ENCODE assay signal across 10 cellular contexts in the genomic region with DNA sequence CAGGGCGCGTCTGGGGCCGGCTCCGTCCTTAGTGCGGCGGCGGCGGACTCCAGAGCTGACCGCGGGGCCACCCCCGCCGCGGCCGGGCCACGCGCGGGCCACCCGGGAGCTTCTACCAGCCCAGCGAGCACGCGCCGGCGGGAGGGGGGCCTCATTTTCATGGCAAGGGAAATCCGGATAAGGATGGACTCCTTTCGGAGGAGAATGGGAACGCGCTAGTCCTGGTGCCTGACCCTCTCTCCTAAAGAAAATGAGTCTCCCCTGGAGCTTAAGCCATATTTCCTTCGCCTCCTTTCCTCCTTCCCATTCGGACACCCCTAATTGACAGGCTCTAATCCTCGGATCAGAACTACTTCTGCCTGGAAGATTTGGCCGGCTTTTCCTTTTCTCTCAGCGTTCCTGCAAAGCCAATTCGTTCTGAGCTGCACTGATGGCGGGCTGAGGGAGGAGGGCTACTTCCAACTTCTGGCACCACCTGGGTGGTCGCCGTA.
A peak's percentile ranks its signal among the peaks of the same experiment; 100 is the strongest.
DNase-seq lines count a peak whose midpoint lies in the region; ATAC-seq and TF ChIP-seq lines count a peak whose summit lies in the region.
"Had no signal": no experiment of that assay in that cellular context is flagged by ENCODE, and none has a peak within 500 bp of the region (broad histone marks: within the 10 kb centered on the region; RNA-seq: fewer than 3 reads in every experiment).

No MANE protein-coding gene starts in this region.

- POLR2A ChIA-PET in RWPE1 (lab: Yijun Ruan, JAX; ENCODE audit: low non-redundant PET): no interaction called here

- H3K4me1 Mint-ChIP-seq in neural progenitor cell: peaks cover 29% of the 10 kb centered on the region

- H3K27me3 Mint-ChIP-seq in neural progenitor cell (ENCODE audit: insufficient read depth, low read depth): peaks cover 26% of the 10 kb centered on the region

- peaks cover 7% of the 10 kb centered on the region for H3K9me3 Mint-ChIP-seq in neural progenitor cell

- no peaks in the 10 kb centered on the region for H3K9me3 ChIP-seq in esophagus squamous epithelium
- H3K9me3 ChIP-seq in neural progenitor cell (ENCODE audit: low read depth): no peaks in the 10 kb centered on the region
- H3K9me3 ChIP-seq: adrenal gland had no signal

- H3K4me3 ChIP-seq in AG10803 (ENCODE audit: low read length): peak overlapping the region; percentile 77
- peak overlapping the region; percentile 46 to 73 (median 57) for H3K4me3 ChIP-seq in esophagus squamous epithelium
- H3K4me3 ChIP-seq in neural progenitor cell: peak overlapping the region; percentile 64

- peaks cover 3% of the 10 kb centered on the region for H4K20me1 ChIP-seq in neural progenitor cell (ENCODE audit: low read depth)

- no peak overlapping the region for H3K9ac ChIP-seq in neural progenitor cell

- no peaks in the 10 kb centered on the region for H3K36me3 ChIP-seq in esophagus squamous epithelium
- H3K36me3 ChIP-seq in neural progenitor cell: no peaks in the 10 kb centered on the region
- H3K36me3 ChIP-seq: adrenal gland had no signal

- no peak for ATAC-seq in GM18505 (IDR thresholded peaks at IDR 0.05; ENCODE audit: unreplicated experiment)

- peak overlapping the region; percentile 86 for H3K4me2 ChIP-seq in neural progenitor cell

- intact Hi-C loops in esophagus squamous epithelium (cut with DNase I): loop anchor here (5.0 kb wide), 1 partner anchor 475 kb away; no protein-coding TSS in a partner anchor

- CTCF ChIA-PET in RWPE1 (lab: Yijun Ruan, JAX): interaction anchor here (0.5 to 1.3 kb wide), 6 partner anchors 22 to 186 kb away, joined by 3 to 6 read pairs (median 4); no protein-coding TSS in a partner anchor

- H3K36me3 Mint-ChIP-seq in neural progenitor cell: peaks cover 6% of the 10 kb centered on the region

- TF ChIP-seq POLR2A in esophagus squamous epithelium (IDR thresholded peaks at IDR 0.05) (no peak), GM18505 (IDR thresholded peaks at IDR 0.05; ENCODE audit: borderline replicate concordance, extremely low read depth, insufficient read depth, insufficient read length) (no peak)

- H3K27me3 ChIP-seq in esophagus squamous epithelium (peaks cover 0 to 57% (median 4%) of the 10 kb centered on the region in 4 donors), neural progenitor cell (peaks cover 27% of the 10 kb centered on the region)

- peak overlapping the region; percentile 94 for H3K27ac Mint-ChIP-seq in neural progenitor cell

- H3K4me1 ChIP-seq in esophagus squamous epithelium: peaks cover 0 to 23% (median 16%) of the 10 kb centered on the region in 3 donors
- H3K4me1 ChIP-seq in neural progenitor cell: peaks cover 15% of the 10 kb centered on the region

- peak overlapping the region; percentile 91 for H3K4me3 Mint-ChIP-seq in neural progenitor cell

- TF ChIP-seq CTCF in AG10803 (conservative IDR thresholded peaks at IDR 0.05; ENCODE audit: low read length): no peak; the same call in 1 of the 2 replicates
- no peak for TF ChIP-seq CTCF in RWPE1 (conservative IDR thresholded peaks at IDR 0.05; ENCODE audit: low read depth)
- TF ChIP-seq CTCF in esophagus squamous epithelium (IDR thresholded peaks at IDR 0.05): no peak
- TF ChIP-seq CTCF in neural progenitor cell (IDR thresholded peaks at IDR 0.05): no peak
- TF ChIP-seq CTCF in GM10266 (IDR thresholded peaks at IDR 0.05; ENCODE audit: control insufficient read depth, insufficient read depth, low read depth, missing control alignments): no peak

- H2AFZ ChIP-seq in neural progenitor cell (replicated peaks): peak overlapping the region; percentile 77

- no peaks in the 10 kb centered on the region for H3K79me2 ChIP-seq in neural progenitor cell (ENCODE audit: low read depth)

- peak overlapping the region; percentile 96 for H3K27ac ChIP-seq in RWPE1
- H3K27ac ChIP-seq in esophagus squamous epithelium: no peak overlapping the region
- H3K27ac ChIP-seq in neural progenitor cell: peak overlapping the region; percentile 78
- H3K27ac ChIP-seq: adrenal gland had no signal

- H3F3A ChIP-seq in neural progenitor cell (ENCODE audit: low read depth): peaks cover 30% of the 10 kb centered on the region

- 16 to 34% methylated on average over 17 to 22 of the region's 36 CpGs for WGBS in esophagus squamous epithelium, 2 donors

- DNase-seq in AG10803 (ENCODE audit: low read depth) (peak; percentile 37), RWPE1 (ENCODE audit: low spot score) (peak; percentile 56), esophagus squamous epithelium (lab: John Stamatoyannopoulos, UW) (no peak), neural progenitor cell (ENCODE audit: low spot score) (peak; percentile 92), SIG-M5 treated with dmso at 0.1 percent for 504 hours (lab: John Stamatoyannopoulos, UW; ENCODE audit: unreplicated experiment) (no peak), GM10266 (ENCODE audit: extremely low spot score) (no peak)
- no peak for DNase-seq in effector CD4-positive, alpha-beta T cell
- DNase-seq: adrenal gland, Karpas-422 had no signal

Comparison
In these comparisons a context has a peak if more than half of its experiments do, and no peak if none do; other contexts are left out.
1. DNase-seq: peak in AG10803 (single experiment), RWPE1 (single experiment) and neural progenitor cell (single experiment); none in esophagus squamous epithelium (single experiment), SIG-M5 treated with dmso at 0.1 percent for 504 hours (single experiment), effector CD4-positive, alpha-beta T cell (single experiment) and GM10266 (single experiment).
2. H3K27ac ChIP-seq: peak in RWPE1 (single experiment) and neural progenitor cell (single experiment); none in esophagus squamous epithelium (0 of 4).
3. Peak in every context shown above with its lines, with median percentiles within 50 percentile points of each other: H3K4me3 ChIP-seq.